36 cellular contexts compared by ENCODE assay signal in the genomic region with DNA sequence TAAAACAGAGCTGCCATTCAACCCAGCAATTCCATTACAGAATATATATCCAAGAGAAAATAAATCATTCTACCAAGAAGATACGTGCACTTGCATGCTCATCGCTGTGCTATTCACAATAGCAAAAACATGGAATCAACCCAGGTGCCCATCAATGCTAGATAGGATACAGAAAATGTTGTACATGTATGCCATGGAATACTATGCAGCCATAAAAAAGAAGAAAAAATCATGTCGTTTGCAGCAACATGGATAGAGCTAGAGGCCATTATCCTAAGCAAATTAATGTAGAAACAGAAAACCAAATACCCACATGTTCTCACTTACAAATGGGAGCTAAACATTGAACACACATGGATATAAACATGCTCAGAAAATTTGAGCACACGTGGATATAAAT.
"Had no signal": no experiment of that assay in that cellular context is flagged by ENCODE, and none has a peak within 500 bp of the region (broad histone marks: within the 10 kb centered on the region; RNA-seq: fewer than 3 reads in every experiment).

No MANE protein-coding gene starts in this region.

- H3K36me3 ChIP-seq: MG63 had no signal

- H3K4me3 ChIP-seq: MG63 had no signal

- DNase-seq: Kasumi-1, MG63, MM.1S, MV-4-11, NCI-H1048, NCI-H1092, NCI-H1092 treated with DMSO at 0.1 percent for 48 hours, NCI-H1105, NCI-H1105 treated with DMSO at 0.1 percent for 48 hours, NCI-H1417, NCI-H1417 treated with DMSO at 0.1 percent for 48 hours, NCI-H1436, NCI-H1436 treated with DMSO at 0.1 percent for 48 hours, NCI-H146, NCI-H1694, NCI-H1694 treated with DMSO at 0.1 percent for 48 hours, NCI-H187, NCI-H187 treated with DMSO at 0.1 percent for 48 hours, NCI-H1930, NCI-H2029, NCI-H2029 treated with DMSO at 0.1 percent for 48 hours, NCI-H2081, NCI-H2081 treated with DMSO at 0.1 percent for 48 hours, NCI-H2107, NCI-H2171, NCI-H2171 treated with DMSO at 0.1 percent for 48 hours, NCI-H2227 treated with DMSO at 0.1 percent for 48 hours, NCI-H226, NCI-H345, NCI-H446, NCI-H446 treated with DMSO at 0.1 percent for 48 hours, NCI-H510A, NCI-H510A treated with DMSO at 0.1 percent for 48 hours, NCI-H524, NCI-H524 treated with DMSO at 0.1 percent for 48 hours, NCI-H526 had no signal

- H3K27me3 ChIP-seq: MG63 had no signal
